21 cellular contexts compared by ENCODE assay signal in genomic region chr13:80307401-80307987, GRCh38. TPM values are rescaled to one million over a fixed set of nuclear protein-coding genes. Genes with fewer than 3 reads are reported as not detected.
A peak's percentile ranks its signal among the peaks of the same experiment; 100 is the strongest.
DNase-seq lines count a peak whose midpoint lies in the region; ATAC-seq and TF ChIP-seq lines count a peak whose summit lies in the region.
"Had no signal": no experiment of that assay in that cellular context is flagged by ENCODE, and none has a peak within 500 bp of the region (broad histone marks: within the 10 kb centered on the region; RNA-seq: fewer than 3 reads in every experiment).

No MANE protein-coding gene starts in this region.

- H3K36me3 ChIP-seq in Panc1 (ENCODE audit: control insufficient read depth, insufficient read depth, low read length) (no peaks in the 10 kb centered on the region), hepatocyte (replicated peaks; ENCODE audit: insufficient read depth, low read depth) (no peaks in the 10 kb centered on the region), gastrocnemius medialis (no peaks in the 10 kb centered on the region), MG63 (no peaks in the 10 kb centered on the region), aorta (ENCODE audit: control insufficient read depth in 1 of 2, insufficient read depth in 2 of 2, low read length in 1 of 2) (no peaks in the 10 kb centered on the region)
- H3K36me3 ChIP-seq: vagina had no signal

- H3K4me1 ChIP-seq in Panc1 (ENCODE audit: control insufficient read depth, insufficient read depth, low read length): no peaks in the 10 kb centered on the region; the same call in 1 of the 2 replicates
- no peaks in the 10 kb centered on the region for H3K4me1 ChIP-seq in hepatocyte (ENCODE audit: insufficient read depth)
- peaks cover 0 to 11% of the 10 kb centered on the region in 2 donors for H3K4me1 ChIP-seq in gastrocnemius medialis
- peaks cover 0 to 4% of the 10 kb centered on the region in 2 donors for H3K4me1 ChIP-seq in aorta (ENCODE audit: control insufficient read depth in 1 of 2, insufficient read depth in 2 of 2, low read length in 2 of 2)
- H3K4me1 ChIP-seq: testis had no signal

- H3K9me3 ChIP-seq in Panc1 (ENCODE audit: control insufficient read depth, insufficient read depth, low read depth, low read length): no peaks in the 10 kb centered on the region
- no peaks in the 10 kb centered on the region for H3K9me3 ChIP-seq in hepatocyte (ENCODE audit: low read depth)
- H3K9me3 ChIP-seq in gastrocnemius medialis: no peaks in the 10 kb centered on the region
- no peaks in the 10 kb centered on the region for H3K9me3 ChIP-seq in MG63
- H3K9me3 ChIP-seq in aorta (ENCODE audit: control insufficient read depth, low read length): no peaks in the 10 kb centered on the region
- H3K9me3 ChIP-seq: testis, vagina had no signal

- WGBS in hepatocyte (ENCODE audit: low lambda C conversion rate, missing lambda C conversion rate): 60% methylated on average over 9 of the region's 9 CpGs
- 17 to 19% methylated on average over 9 of the region's 9 CpGs for WGBS in aorta, 2 donors

- DNase-seq in Panc1 (ENCODE audit: low read depth, low spot score) (no peak), hepatocyte (ENCODE audit: low spot score) (no peak), gastrocnemius medialis (no peak), MG63 (no peak), aorta (no peak), AG20443 (ENCODE audit: low spot score) (no peak)
- DNase-seq: activated CD4-positive, CD25-positive, alpha-beta regulatory T cell treated with anti-CD3 and anti-CD28 coated beads, Interleukin-2, amount 50 U/mL, for 72 hours; activated CD8-positive, alpha-beta memory T cell treated with anti-CD3 and anti-CD28 coated beads for 24 hours; activated naive CD4-positive, alpha-beta T cell treated with anti-CD3 and anti-CD28 coated beads for 36 hours; activated T-cell treated with anti-CD3 and anti-CD28 coated beads, Interleukin-2, amount 50 U/mL, for 24 hours; caudate nucleus; CD8-positive, alpha-beta memory T cell; DMS53; GDM1; MM.1S; natural killer cell; NCI-H526 treated with DMSO at 0.1 percent for 48 hours; testis had no signal

- no peaks in the 10 kb centered on the region for H3K27me3 ChIP-seq in Panc1 (ENCODE audit: control insufficient read depth, insufficient read depth, low read length)
- no peaks in the 10 kb centered on the region for H3K27me3 ChIP-seq in hepatocyte
- no peaks in the 10 kb centered on the region for H3K27me3 ChIP-seq in gastrocnemius medialis
- no peaks in the 10 kb centered on the region for H3K27me3 ChIP-seq in MG63
- no peaks in the 10 kb centered on the region for H3K27me3 ChIP-seq in aorta (ENCODE audit: control insufficient read depth in 1 of 2, insufficient read depth in 2 of 2, low read length in 1 of 2)
- H3K27me3 ChIP-seq: testis, vagina had no signal

- TF ChIP-seq CTCF in Panc1 (IDR thresholded peaks at IDR 0.05): no peak
- TF ChIP-seq CTCF in hepatocyte (IDR thresholded peaks at IDR 0.05; ENCODE audit: poor library complexity): no peak
- no peak for TF ChIP-seq CTCF in gastrocnemius medialis (IDR thresholded peaks at IDR 0.05 in 4 of 5, conservative IDR thresholded peaks at IDR 0.05 in 1 of 5)

- POLR2A ChIA-PET in Panc1 (lab: Charles Lee): no interaction called here

- no TSS peak for BruUV-seq in Panc1 (replicated peaks; lab: Mats Ljungman, UMichigan)

- CTCF ChIA-PET in Panc1 (lab: Charles Lee): no interaction called here

- no peak overlapping the region for H3K4me2 ChIP-seq in hepatocyte

- peak overlapping the region; percentile 39; the same call in 1 of the 2 replicates for H3K27ac ChIP-seq in Panc1 (ENCODE audit: low read length)
- no peak overlapping the region for H3K27ac ChIP-seq in hepatocyte
- H3K27ac ChIP-seq in gastrocnemius medialis: peak overlapping the region; percentile 39 to 69 (median 60)
- H3K27ac ChIP-seq in aorta (ENCODE audit: low read depth in 1 of 2, low read length in 2 of 2): no peak overlapping the region
- H3K27ac ChIP-seq: vagina had no signal

- H4K20me1 ChIP-seq in hepatocyte (ENCODE audit: insufficient read depth, poor library complexity, severe bottlenecking): no peaks in the 10 kb centered on the region

- H3K79me2 ChIP-seq in hepatocyte: no peaks in the 10 kb centered on the region

- peak overlapping the region; percentile 11 for H2AFZ ChIP-seq in hepatocyte

- H3K9me2 ChIP-seq in hepatocyte (replicated peaks; ENCODE audit: insufficient read depth): no peaks in the 10 kb centered on the region

- peak; percentile 63 for ATAC-seq in GM18907 (IDR thresholded peaks at IDR 0.05; ENCODE audit: unreplicated experiment)
- no peak for ATAC-seq in Panc1
- ATAC-seq in gastrocnemius medialis: no peak
- ATAC-seq in aorta (ENCODE audit: low FRiP score): no peak
- ATAC-seq: natural killer cell; stimulated activated effector memory CD8-positive, alpha-beta T cell treated with anti-CD3 and anti-CD28 coated beads, Interleukin-12 subunit alpha, Interleukin-12 subunit beta, amount 100 ng/mL, for 72 hours had no signal

- in situ Hi-C loops in Panc1 (cut with HindIII; ENCODE audit: low pct_unique_long_range_greater_than_20kb, low sequenced_read_pairs) (no loop called here), gastrocnemius medialis (cut with MboI; ENCODE audit: low sequenced_read_pairs in 4 of 4) (no loop called here)

- no peak for TF ChIP-seq POLR2A in gastrocnemius medialis (IDR thresholded peaks at IDR 0.05)

- H3K4me3 ChIP-seq in Panc1 (ENCODE audit: low read depth in 2 of 2, low read length in 2 of 2): no peak overlapping the region
- no peak overlapping the region for H3K4me3 ChIP-seq in hepatocyte
- H3K4me3 ChIP-seq in gastrocnemius medialis: peak overlapping the region in 1 of 4 donors; percentile 0
- H3K4me3 ChIP-seq in MG63: no peak overlapping the region
- H3K4me3 ChIP-seq in aorta (ENCODE audit: low read length in 2 of 2): peak overlapping the region in 1 of 2 donors; percentile 11
- H3K4me3 ChIP-seq: testis, vagina had no signal

- intact Hi-C loops in Panc1 (cut with micrococcal nuclease; ENCODE audit: unreplicated experiment) (no loop called here), gastrocnemius medialis (cut with DNase I; ENCODE audit: low total_unique reads) (no loop called here), aorta (cut with DNase I) (no loop called here)

RNA-seq across cellular contexts. Expression of gene SPRY2, which starts 33.4 kb away (rescaled TPM):
- total RNA-seq in Panc1 (2021; ENCODE audit: unreplicated experiment) (18.2 TPM), hepatocyte (45.4 and 48.2 TPM in 2 replicates), gastrocnemius medialis (10 to 100 TPM; 15.7 to 32.2 (median 22.2) TPM), aorta (10 to 100 TPM; 45.2 to 48.9 TPM)
- 18.8 TPM for polyA plus RNA-seq in Panc1 (2012; ENCODE audit: insufficient read length)
- polyA plus RNA-seq in hepatocyte (69.4 and 74.6 TPM in 2 replicates), aorta (10 to 100 TPM; 20.0 to 39.2 TPM)
- 6.9 and 8.2 TPM in 2 replicates for total RNA-seq in MG63 (2014; rRNA removed; shearing (Covaris generic); ENCODE audit: low replicate concordance)

Comparison
In these comparisons a context has a peak if more than half of its experiments do, and no peak if none do; other contexts are left out.
1. H3K27ac ChIP-seq: peak in Panc1 (single experiment) and gastrocnemius medialis (4 of 4); none in hepatocyte (single experiment) and aorta (0 of 2).